Comparison of ENCODE assay signal across 1 cellular context in genomic region chr15:23446215-23447106, GRCh38.
TF ChIP-seq lines count a peak whose summit lies in the region.

No MANE protein-coding gene starts in this region.

TF ChIP-seq in HepG2, 621 proteins besides CTCF, POLR2A, EP300 and RAD21 (continued from another document and continues in another):
- TF ChIP-seq ZNF639 (CRISPR knock-in tag; conservative IDR thresholded peaks at IDR 0.05) (no peak), MTF2 (CRISPR knock-in tag; IDR thresholded peaks at IDR 0.05; ENCODE audit: borderline replicate concordance) (no peak), GABPA (IDR thresholded peaks at IDR 0.05; ENCODE audit: low read depth, low read length) (no peak), GABPA (CRISPR knock-in tag; IDR thresholded peaks at IDR 0.05; ENCODE audit: low read depth) (peak; percentile 58; the same call in 1 of the 2 replicates), SALL1 (CRISPR knock-in tag; IDR thresholded peaks at IDR 0.05) (peak; percentile 13; the same call in 1 of the 2 replicates), ZNF512B (CRISPR knock-in tag; IDR thresholded peaks at IDR 0.05; ENCODE audit: borderline replicate concordance) (no peak), ZNF850 (CRISPR knock-in tag; conservative IDR thresholded peaks at IDR 0.05) (no peak), ZBTB49 (CRISPR knock-in tag; IDR thresholded peaks at IDR 0.05; ENCODE audit: borderline replicate concordance) (no peak), ZNF576 (CRISPR knock-in tag; IDR thresholded peaks at IDR 0.05) (no peak), SATB2 (CRISPR knock-in tag; IDR thresholded peaks at IDR 0.05) (no peak), TERF1 (CRISPR knock-in tag; IDR thresholded peaks at IDR 0.05) (no peak), FOXP4 (CRISPR knock-in tag; IDR thresholded peaks at IDR 0.05) (no peak), ZNF749 (CRISPR knock-in tag; IDR thresholded peaks at IDR 0.05; ENCODE audit: borderline replicate concordance) (no peak), CEBPG (CRISPR knock-in tag; IDR thresholded peaks at IDR 0.05) (peak; percentile 70), ZNF713 (CRISPR knock-in tag; IDR thresholded peaks at IDR 0.05) (no peak), GLMP (CRISPR knock-in tag; IDR thresholded peaks at IDR 0.05; ENCODE audit: borderline replicate concordance) (no peak), MEIS1 (CRISPR knock-in tag; IDR thresholded peaks at IDR 0.05; ENCODE audit: borderline replicate concordance) (no peak), MIER3 (CRISPR knock-in tag; IDR thresholded peaks at IDR 0.05; ENCODE audit: borderline replicate concordance) (0 out of 2 replicates have a peak, but pooled peaks have one; percentile 39), HOXD1 (CRISPR knock-in tag; IDR thresholded peaks at IDR 0.05) (no peak), TGIF2 (CRISPR knock-in tag; IDR thresholded peaks at IDR 0.05) (no peak), NFKBIZ (CRISPR knock-in tag; IDR thresholded peaks at IDR 0.05) (no peak), ZNF672 (CRISPR knock-in tag; IDR thresholded peaks at IDR 0.05) (no peak), ZEB1 (IDR thresholded peaks at IDR 0.05; ENCODE audit: insufficient replicate concordance, low read depth) (no peak), RAD51 (IDR thresholded peaks at IDR 0.05; ENCODE audit: borderline replicate concordance) (peak; percentile 28; the same call in 1 of the 2 replicates), ZSCAN30 (CRISPR knock-in tag; IDR thresholded peaks at IDR 0.05) (no peak), ELF4 (CRISPR knock-in tag; IDR thresholded peaks at IDR 0.05; ENCODE audit: borderline replicate concordance) (no peak), ZC3H4 (CRISPR knock-in tag; IDR thresholded peaks at IDR 0.05; ENCODE audit: borderline replicate concordance) (no peak), ZNF782 (CRISPR knock-in tag; IDR thresholded peaks at IDR 0.05; ENCODE audit: borderline replicate concordance) (no peak), SMARCE1 (IDR thresholded peaks at IDR 0.05; ENCODE audit: borderline replicate concordance) (no peak), GMEB1 (CRISPR knock-in tag; IDR thresholded peaks at IDR 0.05; ENCODE audit: borderline replicate concordance) (no peak), HMGXB3 (CRISPR knock-in tag; IDR thresholded peaks at IDR 0.05; ENCODE audit: borderline replicate concordance) (no peak), PRDM4 (CRISPR knock-in tag; IDR thresholded peaks at IDR 0.05; ENCODE audit: borderline replicate concordance) (no peak), ZNF276 (CRISPR knock-in tag; IDR thresholded peaks at IDR 0.05; ENCODE audit: low read depth) (no peak)
